ENCODE assay signal across 17 cellular contexts in genomic region chr12:132287391-132288238, GRCh38. TPM values are rescaled to one million over a fixed set of nuclear protein-coding genes. Genes with fewer than 3 reads are reported as not detected.
"Had no signal": no experiment of that assay in that cellular context is flagged by ENCODE, and none has a peak within 500 bp of the region (broad histone marks: within the 10 kb centered on the region; RNA-seq: fewer than 3 reads in every experiment).

No MANE protein-coding gene starts in this region.

- H3K4me3 Mint-ChIP-seq: activated B cell treated with CpG ODN at 0.5 μM for 24 hours; activated naive CD8-positive, alpha-beta T cell; activated T-cell treated with anti-CD3 and anti-CD28 coated beads, Interleukin-2, amount 50 U/mL, for 72 hours; central memory CD8-positive, alpha-beta T cell had no signal

- H3K9ac ChIP-seq: parathyroid adenoma had no signal

- H3K27ac ChIP-seq: foreskin keratinocyte, neutrophil, parathyroid adenoma had no signal

- DNase-seq: activated B cell treated with CpG ODN at 0.5 μM for 24 hours; activated CD4-positive, alpha-beta T cell treated with anti-CD3 and anti-CD28 coated beads for 48 hours; activated CD8-positive, alpha-beta memory T cell treated with anti-CD3 and anti-CD28 coated beads, Interleukin-2, amount 50 U/mL, for 48 hours; activated gamma-delta T cell; activated T-cell treated with anti-CD3 and anti-CD28 coated beads, Interleukin-2, amount 50 U/mL, for 72 hours; amniotic stem cell; cortex of kidney; effector memory CD4-positive, alpha-beta T cell; foreskin keratinocyte; stimulated activated CD4-positive, alpha-beta T cell treated with anti-CD3 and anti-CD28 coated beads, Interleukin-15, amount 100 ng/mL, for 24 hours; stimulated activated CD4-positive, alpha-beta T cell treated with anti-CD3 and anti-CD28 coated beads, Interleukin-4, amount 100 ng/mL, for 1 hour; stimulated activated naive CD4-positive, alpha-beta T cell treated with Interleukin-2 at 50 U/mL for 16 hours; T-helper 2 cell had no signal

- H2AFZ ChIP-seq: parathyroid adenoma had no signal

- H3K9me3 ChIP-seq: neutrophil had no signal

- H3K27ac Mint-ChIP-seq: activated B cell treated with CpG ODN at 0.5 μM for 24 hours; activated naive CD8-positive, alpha-beta T cell; activated T-cell treated with anti-CD3 and anti-CD28 coated beads, Interleukin-2, amount 50 U/mL, for 72 hours had no signal

- H3K4me1 ChIP-seq: foreskin keratinocyte had no signal

- ATAC-seq: foreskin keratinocyte had no signal

- H3K36me3 ChIP-seq: neutrophil had no signal

- H3K36me3 Mint-ChIP-seq: activated naive CD8-positive, alpha-beta T cell had no signal

- H3K9me3 Mint-ChIP-seq: activated B cell treated with CpG ODN at 0.5 μM for 24 hours; central memory CD8-positive, alpha-beta T cell had no signal

RNA-seq across cellular contexts. Expression of gene GALNT9, which starts 41.8 kb away (rescaled TPM):
- total RNA-seq: activated B cell treated with CpG ODN at 0.5 μM for 24 hours, foreskin keratinocyte had no signal
- polyA plus RNA-seq: foreskin keratinocyte had no signal
